In the genomic region with DNA sequence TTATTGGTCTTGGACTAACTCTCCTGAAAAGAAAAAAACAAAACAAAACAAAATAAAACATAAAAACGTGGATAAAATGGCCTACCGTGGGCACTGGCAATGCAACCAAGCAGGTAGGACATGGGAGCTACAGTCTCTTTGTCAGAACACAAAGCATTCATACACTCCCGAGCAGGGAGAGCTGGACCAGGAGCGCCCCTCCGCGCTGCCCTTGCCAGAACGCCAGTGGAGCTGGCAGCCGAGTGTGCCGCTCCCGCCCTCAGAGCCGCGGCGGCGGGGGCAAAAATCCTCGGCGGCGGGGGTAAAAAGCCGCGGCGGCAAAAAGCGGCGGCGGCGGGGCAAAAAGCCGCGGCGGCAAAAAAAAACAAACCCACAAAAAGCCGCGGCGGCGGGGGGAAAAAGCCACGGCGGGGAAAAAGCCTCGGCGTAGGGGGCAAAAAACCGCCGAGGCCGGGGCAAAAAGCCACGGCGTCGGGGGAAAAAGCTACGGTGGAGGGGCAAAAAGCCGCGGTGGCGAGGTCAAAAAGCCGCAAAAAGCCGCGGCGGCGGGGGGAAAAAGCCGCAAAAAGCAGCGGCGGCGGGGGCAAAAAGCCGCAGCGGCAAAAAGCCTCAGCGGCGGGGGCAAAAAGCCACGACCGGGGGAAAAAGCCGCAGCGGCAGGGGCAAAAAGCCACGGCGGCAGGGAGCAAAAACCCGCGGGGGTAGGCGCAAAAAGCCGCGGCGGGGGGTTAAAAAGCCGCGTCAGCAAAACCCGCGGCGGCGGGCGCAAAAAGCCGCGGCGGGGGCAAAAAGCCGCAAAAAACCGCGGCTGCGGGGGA, we compare ENCODE assay signal across 10 cellular contexts.
DNase-seq lines count a peak whose midpoint lies in the region; ATAC-seq and TF ChIP-seq lines count a peak whose summit lies in the region.
"Had no signal": no experiment of that assay in that cellular context is flagged by ENCODE, and none has a peak within 500 bp of the region (broad histone marks: within the 10 kb centered on the region; RNA-seq: fewer than 3 reads in every experiment).

No MANE protein-coding gene starts in this region.

- no peaks in the 10 kb centered on the region for H3K4me1 Mint-ChIP-seq in stimulated activated memory B cell treated with anti-CD40 and anti-IgM and Interleukin-4, amounts not matched to agents 10 μg/mL and 1 μg/mL and 100 μg/mL, for 72 hours

- ATAC-seq in gastroesophageal sphincter (no peak), HG03571 (IDR thresholded peaks at IDR 0.05; ENCODE audit: unreplicated experiment) (no peak)
- ATAC-seq in stimulated activated memory B cell treated with anti-CD40 and anti-IgM and Interleukin-4, amounts not matched to agents 10 μg/mL and 1 μg/mL and 100 μg/mL, for 72 hours = no peak

- H3K9me3 ChIP-seq in gastroesophageal sphincter = peaks cover 0 to 15% (median 0%) of the 10 kb centered on the region in 3 donors

- DNase-seq in NCI-H2171 treated with DMSO at 0.1 percent for 48 hours (lab: John Stamatoyannopoulos, UW) (peak; percentile 22), NCI-H2171 (lab: John Stamatoyannopoulos, UW) (no peak), NCI-H748 treated with DMSO at 0.1 percent for 48 hours (lab: John Stamatoyannopoulos, UW) (peak; percentile 71), ecto neural progenitor cell (ENCODE audit: low spot score) (no peak)
- no peak for DNase-seq in activated T-cell treated with anti-CD3 and anti-CD28 coated beads, Interleukin-2, amount 50 U/mL, for 1 hour
- DNase-seq: stimulated activated CD4-positive, alpha-beta T cell treated with anti-CD3 and anti-CD28 coated beads, Interleukin-1b, Interleukin-23, amount 100 ng/mL, for 48 hours had no signal

- no peak for TF ChIP-seq POLR2A in gastroesophageal sphincter (IDR thresholded peaks at IDR 0.05)

- H3K36me3 Mint-ChIP-seq in stimulated activated memory B cell treated with anti-CD40 and anti-IgM and Interleukin-4, amounts not matched to agents 10 μg/mL and 1 μg/mL and 100 μg/mL, for 72 hours = no peaks in the 10 kb centered on the region

- H3K27me3 Mint-ChIP-seq in stimulated activated memory B cell treated with anti-CD40 and anti-IgM and Interleukin-4, amounts not matched to agents 10 μg/mL and 1 μg/mL and 100 μg/mL, for 72 hours = peaks cover 34% of the 10 kb centered on the region

- no peak for TF ChIP-seq EP300 in gastroesophageal sphincter (IDR thresholded peaks at IDR 0.05)

- peaks cover 55% of the 10 kb centered on the region for H3K27me3 ChIP-seq in gastroesophageal sphincter

- peak overlapping the region; percentile 18 for H3K4me3 Mint-ChIP-seq in stimulated activated memory B cell treated with anti-CD40 and anti-IgM and Interleukin-4, amounts not matched to agents 10 μg/mL and 1 μg/mL and 100 μg/mL, for 72 hours
- H3K4me3 Mint-ChIP-seq: activated naive CD8-positive, alpha-beta T cell had no signal

- H3K4me3 ChIP-seq in gastroesophageal sphincter = peak overlapping the region; percentile 14 to 55

- H3K27ac ChIP-seq in gastroesophageal sphincter = no peak overlapping the region

- H3K36me3 ChIP-seq in gastroesophageal sphincter = no peaks in the 10 kb centered on the region

- peaks cover 9% of the 10 kb centered on the region for H3K9me3 Mint-ChIP-seq in stimulated activated memory B cell treated with anti-CD40 and anti-IgM and Interleukin-4, amounts not matched to agents 10 μg/mL and 1 μg/mL and 100 μg/mL, for 72 hours

- H3K27ac Mint-ChIP-seq in stimulated activated memory B cell treated with anti-CD40 and anti-IgM and Interleukin-4, amounts not matched to agents 10 μg/mL and 1 μg/mL and 100 μg/mL, for 72 hours = no peak overlapping the region
- H3K27ac Mint-ChIP-seq: activated naive CD8-positive, alpha-beta T cell had no signal

- WGBS in gastroesophageal sphincter (ENCODE audit: low coverage in 1 of 2), 2 donors = 4 to 14% methylated on average over 33 to 50 of the region's 84 CpGs

- TF ChIP-seq CTCF in gastroesophageal sphincter (IDR thresholded peaks at IDR 0.05) = no peak

- H3K4me1 ChIP-seq in gastroesophageal sphincter = peaks cover 0 to 20% (median 0%) of the 10 kb centered on the region in 3 donors

Comparison
In these comparisons a context has a peak if more than half of its experiments do, and no peak if none do; other contexts are left out.
1. DNase-seq: peak in NCI-H2171 treated with DMSO at 0.1 percent for 48 hours (single experiment) and NCI-H748 treated with DMSO at 0.1 percent for 48 hours (single experiment); none in NCI-H2171 (single experiment), ecto neural progenitor cell (single experiment) and activated T-cell treated with anti-CD3 and anti-CD28 coated beads, Interleukin-2, amount 50 U/mL, for 1 hour (single experiment).